In genomic region chr4:159227984-159228383, GRCh38 we compare ENCODE assay signal across 8 cellular contexts.
DNase-seq lines count a peak whose midpoint lies in the region; ATAC-seq, FAIRE-seq and TF ChIP-seq lines count a peak whose summit lies in the region.

No MANE protein-coding gene starts in this region.

- H2AFZ ChIP-seq in GM23338: no peak overlapping the region
- H2AFZ ChIP-seq in K562 (ENCODE audit: low read depth, low read length): no peak overlapping the region

- H3K79me2 ChIP-seq in GM23338 (replicated peaks; ENCODE audit: insufficient read depth) (peaks cover 74% of the 10 kb centered on the region), K562 (ENCODE audit: control insufficient read depth, insufficient read depth, low read length) (no peaks in the 10 kb centered on the region; the same call in 2 of the 3 replicates)

- WGBS in K562 (ENCODE audit: insufficient coverage, low coverage, missing lambda C conversion rate): 73% methylated on average over 11 of the region's 11 CpGs

- BruUV-seq in K562 (replicated peaks; lab: Mats Ljungman, UMichigan): no TSS peak

- CTCF ChIA-PET in K562 (lab: Yijun Ruan, JAX; ENCODE audit: low intra/inter-chr PET ratio): no interaction called here

- no peaks in the 10 kb centered on the region for H3F3A ChIP-seq in GM23338 (replicated peaks; ENCODE audit: low read depth)

- H3K4me1 Mint-ChIP-seq in GM23338: peaks cover 64% of the 10 kb centered on the region

- H3K27ac ChIP-seq in GM23338 (ENCODE audit: low read depth) (peak overlapping the region; percentile 72), K562 (ENCODE audit: extremely low read depth, low read depth, low read length) (no peak overlapping the region)

- peak; percentile 60 for ATAC-seq in GM23338
- ATAC-seq in K562: peak; percentile 52
- ATAC-seq in GM19395 (IDR thresholded peaks at IDR 0.05; ENCODE audit: unreplicated experiment): no peak

- H3K36me3 ChIP-seq in GM23338 (ENCODE audit: insufficient read depth) (no peaks in the 10 kb centered on the region), K562 (ENCODE audit: control insufficient read depth, insufficient read depth, low read length) (no peaks in the 10 kb centered on the region)

- TF ChIP-seq EP300 in K562 (IDR thresholded peaks at IDR 0.05; ENCODE audit: low read length): no peak

- peaks cover 6% of the 10 kb centered on the region; the same call in 1 of the 3 replicates for H3K36me3 Mint-ChIP-seq in GM23338 (ENCODE audit: low read depth)

- H3K27ac Mint-ChIP-seq in GM23338: peak overlapping the region; percentile 39; the same call in 1 of the 2 replicates

- H3K9me3 Mint-ChIP-seq in GM23338: peaks cover 4% of the 10 kb centered on the region; the same call in 1 of the 3 replicates

- H3K4me3 ChIP-seq in GM23338 (no peak overlapping the region), K562 (no peak overlapping the region)

- H3K4me3 Mint-ChIP-seq in GM23338: no peak overlapping the region

- DNase-seq in GM23338 (ENCODE audit: low spot score) (peak; percentile 59), K562 (ENCODE audit: extremely low read depth in 1 of 4, low spot score in 3 of 4) (no peak), hippocampal formation (lab: John Stamatoyannopoulos, UW) (peak; percentile 18 to 57), retina (peak; percentile 65), NCI-H128 (lab: John Stamatoyannopoulos, UW; ENCODE audit: unreplicated experiment) (no peak), T-helper 2 cell (no peak)
- DNase-seq in stimulated activated CD4-positive, alpha-beta T cell treated with anti-CD3 and anti-CD28 coated beads, Interleukin-15, amount 100 ng/mL, for 24 hours: no peak

- TF ChIP-seq CTCF in GM23338 (conservative IDR thresholded peaks at IDR 0.05; ENCODE audit: low read depth in 2 of 2): no peak
- no peak for TF ChIP-seq CTCF in K562 (IDR thresholded peaks at IDR 0.05 in 2 of 3, conservative IDR thresholded peaks at IDR 0.05 in 1 of 3; ENCODE audit: insufficient read depth in 2 of 3, low read depth in 1 of 3, low read length in 3 of 3)

- FAIRE-seq in K562 (lab: Jason Lieb, UNC): no peak

- peak overlapping the region; percentile 7; the same call in 1 of the 2 replicates for H3K4me2 ChIP-seq in GM23338
- H3K4me2 ChIP-seq in K562 (ENCODE audit: insufficient read depth, low read length): no peak overlapping the region; the same call in 1 of the 2 replicates

- no peak overlapping the region for H3K9ac ChIP-seq in K562 (ENCODE audit: insufficient read depth in 1 of 2, low read depth in 2 of 2, low read length in 2 of 2)

- H3K4me1 ChIP-seq in GM23338 (ENCODE audit: insufficient read depth): peaks cover 50% of the 10 kb centered on the region
- peaks cover 4 to 5% of the 10 kb centered on the region in 2 experiments; a peak in 3 of 5 replicates for H3K4me1 ChIP-seq in K562 (replicated peaks in 1 of 2; ENCODE audit: control insufficient read depth in 2 of 2, insufficient read depth in 2 of 2, low read length in 2 of 2)

- TF ChIP-seq POLR2A in K562 (conservative IDR thresholded peaks at IDR 0.05): no peak

- POLR2A ChIA-PET in K562 (lab: Yijun Ruan, JAX): interaction anchor here (1.1 kb wide), 1 partner anchor 11 kb away, joined by 3 read pairs; no protein-coding TSS in a partner anchor

- peaks cover 2% of the 10 kb centered on the region for H3K27me3 Mint-ChIP-seq in GM23338 (ENCODE audit: insufficient read depth, low read depth, poor library complexity)

- intact Hi-C loops in K562 (cut with micrococcal nuclease): no loop called here

- H4K20me1 ChIP-seq in GM23338 (replicated peaks; ENCODE audit: insufficient read depth) (no peaks in the 10 kb centered on the region), K562 (replicated peaks; ENCODE audit: control insufficient read depth, insufficient read depth, low read length) (no peaks in the 10 kb centered on the region; the same call in 1 of the 2 replicates)

- no peaks in the 10 kb centered on the region for H3K27me3 ChIP-seq in GM23338 (ENCODE audit: insufficient read depth)
- no peaks in the 10 kb centered on the region for H3K27me3 ChIP-seq in K562 (ENCODE audit: control insufficient read depth in 2 of 2, insufficient read depth in 2 of 2, low read length in 2 of 2)

- in situ Hi-C loops in K562 (cut with MboI): no loop called here

- H3K9me2 ChIP-seq in GM23338 (ENCODE audit: insufficient read depth): no peaks in the 10 kb centered on the region

- TF ChIP-seq RAD21 in K562 (CRISPR knock-in tag; conservative IDR thresholded peaks at IDR 0.05 in 1 of 2, IDR thresholded peaks at IDR 0.05 in 1 of 2): no peak

- H3K9me3 ChIP-seq in K562 (replicated peaks; ENCODE audit: control insufficient read depth, insufficient read depth, low read depth, low read length): no peaks in the 10 kb centered on the region

- peaks cover 3% of the 10 kb centered on the region for H3K9me1 ChIP-seq in K562 (ENCODE audit: control insufficient read depth, insufficient read depth, low read length)

TF ChIP-seq in K562, 482 proteins besides CTCF, POLR2A, EP300 and RAD21:
- TF ChIP-seq CTBP1 (IDR thresholded peaks at IDR 0.05; ENCODE audit: borderline replicate concordance) (no peak), DMBX1 (CRISPR knock-in tag; IDR thresholded peaks at IDR 0.05; ENCODE audit: borderline replicate concordance) (no peak), MNT (conservative IDR thresholded peaks at IDR 0.05) (no peak), CHAMP1 (IDR thresholded peaks at IDR 0.05) (no peak)

Comparison
In these comparisons a context has a peak if more than half of its experiments do, and no peak if none do; other contexts are left out.
1. DNase-seq: peak in GM23338 (single experiment), hippocampal formation (2 of 2) and retina (single experiment); none in K562 (0 of 4), NCI-H128 (single experiment), stimulated activated CD4-positive, alpha-beta T cell treated with anti-CD3 and anti-CD28 coated beads, Interleukin-15, amount 100 ng/mL, for 24 hours (single experiment) and T-helper 2 cell (0 of 5).